In the genomic region with DNA sequence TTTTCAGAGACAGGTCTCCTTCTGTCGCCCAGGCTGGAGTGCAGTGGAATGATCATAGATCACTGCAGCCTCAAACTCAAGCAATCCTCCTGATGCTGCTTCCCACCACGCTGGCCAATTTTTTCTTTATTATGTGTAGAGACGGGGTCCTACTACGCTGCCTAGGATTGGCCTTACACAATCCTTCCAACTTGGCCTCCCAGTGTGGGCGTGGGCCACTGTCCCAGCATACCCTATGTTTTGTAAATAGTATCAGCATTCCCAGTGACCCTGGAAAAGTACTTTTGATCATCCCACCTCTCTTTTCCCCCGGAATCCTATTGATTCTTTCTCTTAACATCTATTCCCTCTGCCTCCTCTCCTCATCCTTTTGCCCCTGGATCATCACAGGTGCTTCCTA, we compare ENCODE assay signal across 12 cellular contexts. TPM values are rescaled to one million over a fixed set of nuclear protein-coding genes. Genes with fewer than 3 reads are reported as not detected.
"Had no signal": no experiment of that assay in that cellular context is flagged by ENCODE, and none has a peak within 500 bp of the region (broad histone marks: within the 10 kb centered on the region; RNA-seq: fewer than 3 reads in every experiment).

No MANE protein-coding gene starts in this region.

- H3K4me3 ChIP-seq: GM23248, GM23338, HAP-1 had no signal

- H3K36me3 ChIP-seq: HAP-1 had no signal

- H3K9ac ChIP-seq: GM23248 had no signal

- H3K27ac ChIP-seq: GM23248 had no signal

- H2AFZ ChIP-seq: GM23248, GM23338 had no signal

- ATAC-seq: GM23338, HCT116 had no signal

- FAIRE-seq: H1, H54 had no signal

- H3K9me3 ChIP-seq: HAP-1 had no signal

- H3K4me1 ChIP-seq: HAP-1 had no signal

- H3K4me2 ChIP-seq: GM23338 had no signal

- DNase-seq: GM23248, GOT3, H7, H9, HCEC 1CT, HFFc6 had no signal

RNA-seq across cellular contexts. Expression of gene SLC28A2, which starts 36.9 kb away (rescaled TPM):
- total RNA-seq: GM23248, GM23338, H1, H4, H7, H9, HFFc6 had no signal
- polyA plus RNA-seq: GM23248 had no signal
